ENCODE assay signal across 1 cellular context in the genomic region with DNA sequence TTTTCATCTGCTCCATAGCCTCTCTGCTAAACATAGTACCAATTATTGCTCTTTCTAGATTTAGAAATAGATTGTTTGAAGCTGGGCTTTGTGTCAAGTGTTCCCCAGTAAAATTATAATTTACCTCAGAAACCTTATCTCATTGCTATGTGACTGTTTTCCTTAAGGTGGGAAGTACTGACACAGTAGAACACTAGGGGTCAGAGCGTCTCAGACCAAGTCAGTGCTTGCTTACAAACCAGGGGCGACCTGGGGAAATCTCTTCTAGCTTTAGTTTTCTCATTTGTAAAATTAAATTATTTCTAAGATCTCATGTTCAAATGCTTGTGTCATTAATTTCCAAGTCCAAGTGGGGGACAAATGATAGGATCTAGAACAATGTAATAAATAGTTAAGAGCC.
TF ChIP-seq lines count a peak whose summit lies in the region.

No MANE protein-coding gene starts in this region.

TF ChIP-seq in HCT116, 20 proteins besides CTCF, POLR2A, EP300 and RAD21 (continued from another document):
- TF ChIP-seq, protein P1, sequence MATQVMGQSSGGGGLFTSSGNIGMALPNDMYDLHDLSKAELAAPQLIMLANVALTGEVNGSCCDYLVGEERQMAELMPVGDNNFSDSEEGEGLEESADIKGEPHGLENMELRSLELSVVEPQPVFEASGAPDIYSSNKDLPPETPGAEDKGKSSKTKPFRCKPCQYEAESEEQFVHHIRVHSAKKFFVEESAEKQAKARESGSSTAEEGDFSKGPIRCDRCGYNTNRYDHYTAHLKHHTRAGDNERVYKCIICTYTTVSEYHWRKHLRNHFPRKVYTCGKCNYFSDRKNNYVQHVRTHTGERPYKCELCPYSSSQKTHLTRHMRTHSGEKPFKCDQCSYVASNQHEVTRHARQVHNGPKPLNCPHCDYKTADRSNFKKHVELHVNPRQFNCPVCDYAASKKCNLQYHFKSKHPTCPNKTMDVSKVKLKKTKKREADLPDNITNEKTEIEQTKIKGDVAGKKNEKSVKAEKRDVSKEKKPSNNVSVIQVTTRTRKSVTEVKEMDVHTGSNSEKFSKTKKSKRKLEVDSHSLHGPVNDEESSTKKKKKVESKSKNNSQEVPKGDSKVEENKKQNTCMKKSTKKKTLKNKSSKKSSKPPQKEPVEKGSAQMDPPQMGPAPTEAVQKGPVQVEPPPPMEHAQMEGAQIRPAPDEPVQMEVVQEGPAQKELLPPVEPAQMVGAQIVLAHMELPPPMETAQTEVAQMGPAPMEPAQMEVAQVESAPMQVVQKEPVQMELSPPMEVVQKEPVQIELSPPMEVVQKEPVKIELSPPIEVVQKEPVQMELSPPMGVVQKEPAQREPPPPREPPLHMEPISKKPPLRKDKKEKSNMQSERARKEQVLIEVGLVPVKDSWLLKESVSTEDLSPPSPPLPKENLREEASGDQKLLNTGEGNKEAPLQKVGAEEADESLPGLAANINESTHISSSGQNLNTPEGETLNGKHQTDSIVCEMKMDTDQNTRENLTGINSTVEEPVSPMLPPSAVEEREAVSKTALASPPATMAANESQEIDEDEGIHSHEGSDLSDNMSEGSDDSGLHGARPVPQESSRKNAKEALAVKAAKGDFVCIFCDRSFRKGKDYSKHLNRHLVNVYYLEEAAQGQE (IDR thresholded peaks at IDR 0.05; ENCODE audit: low read depth), result no peak
- TF ChIP-seq POLR2AphosphoS5 (IDR thresholded peaks at IDR 0.05; ENCODE audit: low read depth, low read length), result no peak
- no peak for TF ChIP-seq FOSL1 (IDR thresholded peaks at IDR 0.05; ENCODE audit: low read depth)
- TF ChIP-seq YY1 (IDR thresholded peaks at IDR 0.05; ENCODE audit: extremely low read depth, insufficient replicate concordance, low read depth, low read length), result no peak
- no peak for TF ChIP-seq ELF1 (IDR thresholded peaks at IDR 0.05; ENCODE audit: borderline replicate concordance, low read depth)
- TF ChIP-seq EGR1 (IDR thresholded peaks at IDR 0.05; ENCODE audit: low read depth), result no peak
- TF ChIP-seq JUND (IDR thresholded peaks at IDR 0.05), result no peak
- TF ChIP-seq SP1 (IDR thresholded peaks at IDR 0.05; ENCODE audit: low read depth), result no peak
- no peak for TF ChIP-seq CBX3 (IDR thresholded peaks at IDR 0.05; ENCODE audit: low read depth)
- TF ChIP-seq ATF3 (IDR thresholded peaks at IDR 0.05), result no peak
- TF ChIP-seq ZBTB33 (IDR thresholded peaks at IDR 0.05; ENCODE audit: extremely low read depth, insufficient replicate concordance, low read length), result no peak
- no peak for TF ChIP-seq EZH2phosphoT487 (IDR thresholded peaks at IDR 0.05; ENCODE audit: borderline replicate concordance)
- no peak for TF ChIP-seq EZH2 (IDR thresholded peaks at IDR 0.05)
